In the genomic region with DNA sequence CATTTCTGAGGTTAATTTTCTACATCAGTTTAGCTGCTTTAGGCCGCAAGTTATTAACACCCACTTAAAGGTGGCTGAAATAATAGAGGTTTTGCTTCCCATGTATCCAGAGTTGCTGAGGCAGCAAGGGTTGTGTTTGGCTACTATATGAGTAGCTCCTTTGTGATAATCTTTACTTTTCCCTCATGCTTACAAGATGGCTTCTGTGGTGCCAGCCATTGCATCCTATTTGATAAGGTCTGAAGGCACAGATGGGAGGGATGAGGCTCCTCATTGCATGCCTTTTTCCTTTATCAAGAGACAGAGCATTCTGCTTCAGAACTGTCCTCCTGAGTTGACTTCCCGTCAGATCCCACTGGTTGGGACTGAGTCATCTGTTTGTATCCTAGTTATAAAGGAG, we compare ENCODE assay signal across 7 cellular contexts.
"Had no signal": no experiment of that assay in that cellular context is flagged by ENCODE, and none has a peak within 500 bp of the region (broad histone marks: within the 10 kb centered on the region; RNA-seq: fewer than 3 reads in every experiment).

No MANE protein-coding gene starts in this region.

- H3K4me3 ChIP-seq: GM12878 had no signal

- FAIRE-seq: G401.6, GM12878, GM12891, GM12892, GM18507, GM19239 had no signal

- DNase-seq: GF-D8 had no signal

- ATAC-seq: GM12878 had no signal
